16 cellular contexts compared by ENCODE assay signal in genomic region chr18:77223221-77223639, GRCh38. TPM values are rescaled to one million over a fixed set of nuclear protein-coding genes. Genes with fewer than 3 reads are reported as not detected.
DNase-seq lines count a peak whose midpoint lies in the region; ATAC-seq, FAIRE-seq and TF ChIP-seq lines count a peak whose summit lies in the region.
"Had no signal": no experiment of that assay in that cellular context is flagged by ENCODE, and none has a peak within 500 bp of the region (broad histone marks: within the 10 kb centered on the region; RNA-seq: fewer than 3 reads in every experiment).

No MANE protein-coding gene starts in this region.

- peaks cover 11% of the 10 kb centered on the region for H3K27me3 Mint-ChIP-seq in activated T-cell treated with anti-CD3 and anti-CD28 coated beads, Interleukin-2, amount 50 U/mL, for 72 hours (ENCODE audit: low read depth)

- peaks cover 20% of the 10 kb centered on the region for H3K4me1 Mint-ChIP-seq in activated T-cell treated with anti-CD3 and anti-CD28 coated beads, Interleukin-2, amount 50 U/mL, for 72 hours (ENCODE audit: low read depth)

- peak overlapping the region; percentile 25 to 29 for H3K4me3 Mint-ChIP-seq in activated T-cell treated with anti-CD3 and anti-CD28 coated beads, Interleukin-2, amount 50 U/mL, for 72 hours
- H3K4me3 Mint-ChIP-seq: dendritic cell treated with granulocyte-macrophage colony-stimulating factor and Interleukin-4, amounts not matched to agents 40 ng/mL and 50 ng/mL, for 4 days had no signal

- peaks cover 2 to 4% of the 10 kb centered on the region in 2 donors for H3K9me3 Mint-ChIP-seq in activated T-cell treated with anti-CD3 and anti-CD28 coated beads, Interleukin-2, amount 50 U/mL, for 72 hours
- H3K9me3 Mint-ChIP-seq: dendritic cell treated with granulocyte-macrophage colony-stimulating factor and Interleukin-4, amounts not matched to agents 40 ng/mL and 50 ng/mL, for 4 days had no signal

- H3K27ac ChIP-seq in substantia nigra (ENCODE audit: low read depth, low read length, poor library complexity, severe bottlenecking): no peak overlapping the region
- H3K27ac ChIP-seq: right atrium auricular region had no signal

- peak; percentile 93 to 94 for ATAC-seq in activated T-cell treated with anti-CD3 and anti-CD28 coated beads, Interleukin-2, amount 50 U/mL, for 72 hours (replicated peaks in 1 of 2)

- TF ChIP-seq CTCF in D721Med (IDR thresholded peaks at IDR 0.05; ENCODE audit: insufficient read depth, missing control alignments): no peak

- no peak overlapping the region for H3K27ac Mint-ChIP-seq in activated T-cell treated with anti-CD3 and anti-CD28 coated beads, Interleukin-2, amount 50 U/mL, for 72 hours
- H3K27ac Mint-ChIP-seq: dendritic cell treated with granulocyte-macrophage colony-stimulating factor and Interleukin-4, amounts not matched to agents 40 ng/mL and 50 ng/mL, for 4 days had no signal

- FAIRE-seq in D721Med (lab: Jason Lieb, UNC): peak; percentile 69

- no peaks in the 10 kb centered on the region for H3K36me3 Mint-ChIP-seq in activated T-cell treated with anti-CD3 and anti-CD28 coated beads, Interleukin-2, amount 50 U/mL, for 72 hours (ENCODE audit: insufficient read depth in 2 of 2)

- DNase-seq in A172 (ENCODE audit: low spot score) (peak; percentile 21), D721Med (ENCODE audit: insufficient read length, low spot score) (no peak), renal cortical epithelial cell (ENCODE audit: low read depth) (peak; percentile 55), substantia nigra (lab: John Stamatoyannopoulos, UW) (no peak), superior temporal gyrus (ENCODE audit: extremely low spot score) (no peak), NCI-H748 (lab: John Stamatoyannopoulos, UW; ENCODE audit: unreplicated experiment) (no peak), cerebellar cortex (ENCODE audit: low spot score) (no peak)
- peak; percentile 34 to 58 for DNase-seq in activated T-cell treated with anti-CD3 and anti-CD28 coated beads, Interleukin-2, amount 50 U/mL, for 72 hours
- DNase-seq: BE2C, DMS153, erythroblast, glutamatergic neuron, mesendoderm, Right ventricle myocardium superior had no signal

RNA-seq across cellular contexts. Expression of gene GALR1, which starts 26.4 kb away (rescaled TPM):
- not detected in 2 replicates for total RNA-seq in A172 (2014; rRNA removed; shearing (Covaris generic))
- total RNA-seq in activated T-cell treated with anti-CD3 and anti-CD28 coated beads, Interleukin-2, amount 50 U/mL, for 72 hours: not detected
- not detected in 2 replicates for total RNA-seq in renal cortical epithelial cell

Comparison
In these comparisons a context has a peak if more than half of its experiments do, and no peak if none do; other contexts are left out.
1. DNase-seq: peak in A172 (single experiment), activated T-cell treated with anti-CD3 and anti-CD28 coated beads, Interleukin-2, amount 50 U/mL, for 72 hours (2 of 2) and renal cortical epithelial cell (single experiment); none in D721Med (single experiment), substantia nigra (0 of 49), superior temporal gyrus (single experiment), NCI-H748 (single experiment) and cerebellar cortex (single experiment).